Comparison of ENCODE assay signal across 9 cellular contexts in the genomic region with DNA sequence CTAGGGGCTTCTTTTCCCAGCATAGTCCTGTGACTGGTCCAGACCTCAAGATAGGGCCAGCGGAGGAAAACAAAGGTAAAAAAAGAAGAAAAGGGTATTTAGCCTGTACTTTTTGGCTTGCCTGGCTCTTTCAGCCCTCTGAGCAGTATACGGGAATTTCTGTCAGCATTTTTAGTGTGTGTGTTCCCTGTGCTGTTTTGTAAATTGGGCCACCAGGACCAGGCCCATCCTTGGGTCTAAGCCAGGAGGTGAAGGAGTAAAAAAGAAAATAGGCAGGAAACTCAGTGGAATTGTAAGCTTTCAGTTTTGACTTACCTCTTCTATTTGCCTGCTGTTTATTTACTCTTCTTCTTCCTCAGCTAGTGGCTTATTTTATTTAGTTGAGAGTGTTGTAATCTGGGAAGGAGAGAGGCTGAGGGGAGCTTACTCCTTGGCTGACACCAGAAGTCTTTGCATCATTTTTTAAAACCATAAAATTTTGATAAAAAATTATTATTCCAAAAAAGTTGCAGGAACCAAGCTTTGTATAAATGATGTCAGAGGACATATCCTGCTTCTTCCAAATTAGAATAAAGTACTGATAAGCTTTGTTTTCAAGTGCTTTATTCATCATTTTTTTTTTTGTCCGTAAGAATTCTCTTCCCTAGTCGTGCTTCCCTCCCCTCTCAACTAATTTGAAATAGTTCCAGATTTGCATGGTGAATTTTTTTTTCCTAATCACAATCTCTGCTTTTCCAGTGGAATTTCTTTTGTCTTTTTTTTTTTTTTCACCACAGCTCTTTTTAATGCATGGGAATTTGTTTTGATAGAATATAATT.
A peak's percentile ranks its signal among the peaks of the same experiment; 100 is the strongest.
DNase-seq lines count a peak whose midpoint lies in the region; ATAC-seq and TF ChIP-seq lines count a peak whose summit lies in the region.
"Had no signal": no experiment of that assay in that cellular context is flagged by ENCODE, and none has a peak within 500 bp of the region (broad histone marks: within the 10 kb centered on the region; RNA-seq: fewer than 3 reads in every experiment).

No MANE protein-coding gene starts in this region.

- DNase-seq in cardiac muscle cell (ENCODE audit: low read depth in 1 of 2, low spot score in 1 of 2) (peak in 1 of 2 donors; percentile 69), cardiac septum (ENCODE audit: low spot score) (no peak), foreskin keratinocyte (no peak), aorta (no peak), DMS79 (lab: John Stamatoyannopoulos, UW) (no peak), amygdala (lab: John Stamatoyannopoulos, UW) (no peak), GDM1 (lab: John Stamatoyannopoulos, UW) (no peak)
- DNase-seq: activated CD4-positive, alpha-beta T cell treated with anti-CD3 and anti-CD28 coated beads for 48 hours had no signal

- H3K36me3 ChIP-seq in cardiac muscle cell (no peaks in the 10 kb centered on the region), neutrophil (no peaks in the 10 kb centered on the region), aorta (ENCODE audit: control insufficient read depth in 1 of 2, insufficient read depth in 2 of 2, low read length in 1 of 2) (no peaks in the 10 kb centered on the region)

- no peaks in the 10 kb centered on the region for H3K9me3 ChIP-seq in cardiac muscle cell (ENCODE audit: low read depth)
- no peaks in the 10 kb centered on the region for H3K9me3 ChIP-seq in neutrophil
- H3K9me3 ChIP-seq in aorta (ENCODE audit: control insufficient read depth, low read length), result no peaks in the 10 kb centered on the region

- intact Hi-C loops in cardiac septum (cut with DNase I) (no loop called here), aorta (cut with DNase I) (no loop called here)

- TF ChIP-seq CTCF in cardiac muscle cell (IDR thresholded peaks at IDR 0.05; ENCODE audit: low read depth, low read length) (no peak), foreskin keratinocyte (conservative IDR thresholded peaks at IDR 0.05) (no peak), neutrophil (IDR thresholded peaks at IDR 0.05) (no peak)

- H3K27ac ChIP-seq in cardiac muscle cell (peak overlapping the region; percentile 89), foreskin keratinocyte (peak overlapping the region; percentile 41), neutrophil (peak overlapping the region; percentile 23), aorta (ENCODE audit: low read depth in 1 of 2, low read length in 2 of 2) (peak overlapping the region in 1 of 2 donors; percentile 0)

- no peak for ATAC-seq in foreskin keratinocyte
- peak; percentile 52 for ATAC-seq in aorta (ENCODE audit: low FRiP score)

- H3K27me3 ChIP-seq in cardiac muscle cell (no peaks in the 10 kb centered on the region), foreskin keratinocyte (no peaks in the 10 kb centered on the region), neutrophil (no peaks in the 10 kb centered on the region), aorta (ENCODE audit: control insufficient read depth in 1 of 2, insufficient read depth in 2 of 2, low read length in 1 of 2) (no peaks in the 10 kb centered on the region)

- WGBS in aorta, 2 donors, result 31 to 36% methylated on average over 4 of the region's 4 CpGs

- no peak overlapping the region for H3K4me3 ChIP-seq in cardiac muscle cell
- no peak overlapping the region for H3K4me3 ChIP-seq in neutrophil (ENCODE audit: low read depth in 1 of 2, low read length in 1 of 2)
- no peak overlapping the region for H3K4me3 ChIP-seq in aorta (ENCODE audit: low read length in 2 of 2)

- H3K4me1 ChIP-seq in cardiac muscle cell (ENCODE audit: low read depth) (peaks cover 35% of the 10 kb centered on the region), foreskin keratinocyte (peaks cover 43% of the 10 kb centered on the region), neutrophil (ENCODE audit: control insufficient read depth in 1 of 2, insufficient read depth in 1 of 2, low read depth in 1 of 2, low read length in 1 of 2) (peaks cover 32 to 35% of the 10 kb centered on the region in 2 experiments), aorta (ENCODE audit: control insufficient read depth in 1 of 2, insufficient read depth in 2 of 2, low read length in 2 of 2) (peaks cover 2 to 7% of the 10 kb centered on the region in 2 donors)
